ENCODE assay signal across 8 cellular contexts in the genomic region with DNA sequence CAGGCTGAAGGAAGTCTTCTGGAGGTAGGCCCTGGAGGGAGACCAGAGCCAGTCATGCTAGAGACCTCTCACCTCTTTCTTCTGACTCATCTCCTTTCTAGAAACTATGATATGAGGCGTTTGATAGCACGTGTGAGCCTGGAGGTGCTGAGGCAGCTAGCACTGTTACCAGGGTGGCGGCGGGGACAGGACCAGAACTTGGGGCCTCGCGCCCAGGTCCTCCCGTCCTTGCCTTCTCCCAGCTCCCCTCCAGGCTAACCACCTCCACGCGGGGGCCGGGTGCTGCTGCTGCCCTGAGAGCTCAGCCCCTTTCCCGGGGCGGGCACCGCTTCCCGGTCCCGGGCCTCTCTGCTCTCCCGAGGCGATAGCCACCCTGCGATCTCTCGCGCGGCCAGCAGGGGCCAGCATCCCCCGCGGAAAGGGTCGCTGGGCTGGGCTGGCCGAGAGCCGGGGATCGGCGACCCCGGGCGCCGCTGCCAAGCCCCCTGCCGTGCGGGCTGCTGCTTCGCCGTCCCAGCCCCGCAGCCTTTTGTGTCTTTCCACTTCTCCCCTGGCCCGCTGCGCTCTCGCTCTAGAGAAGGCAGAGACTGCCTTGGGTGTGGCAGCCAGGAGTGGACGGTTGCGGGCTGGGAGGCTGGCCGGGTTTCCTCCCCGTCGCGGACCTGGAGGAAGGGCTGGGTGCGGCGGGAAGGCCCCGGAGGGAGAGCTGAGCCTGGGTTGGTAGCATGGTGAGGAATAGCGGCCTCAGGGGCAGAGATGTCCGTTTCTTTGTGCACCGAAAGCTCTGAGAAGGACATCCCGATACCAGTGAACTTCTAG. TPM values are rescaled to one million over a fixed set of nuclear protein-coding genes. Genes with fewer than 3 reads are reported as not detected.
A peak's percentile ranks its signal among the peaks of the same experiment; 100 is the strongest.
DNase-seq lines count a peak whose midpoint lies in the region; ATAC-seq, FAIRE-seq and TF ChIP-seq lines count a peak whose summit lies in the region.

No MANE protein-coding gene starts in this region.

- peak; percentile 87 for TF ChIP-seq CTCF in CD4-positive, alpha-beta T cell (IDR thresholded peaks at IDR 0.05)
- peak; percentile 92 to 93 for TF ChIP-seq CTCF in endothelial cell of umbilical vein (IDR thresholded peaks at IDR 0.05; ENCODE audit: extremely low read depth in 1 of 2, insufficient read depth in 1 of 2, low read depth in 1 of 2, low read length in 2 of 2)

- BruUV-seq in endothelial cell of umbilical vein (replicated peaks; lab: Mats Ljungman, UMichigan) = no TSS peak

- dilution Hi-C loops in endothelial cell of umbilical vein (cut with MboI; ENCODE audit: extremely low pct_ligation_motif_present, low sequenced_read_pairs) = no loop called here

- intact Hi-C loops in CD4-positive, alpha-beta T cell (cut with DNase I, micrococcal nuclease) = loop anchor here (1.0 to 10.0 kb wide), 6 partner anchors 318 to 1405 kb away; no protein-coding TSS in a partner anchor
- intact Hi-C loops in endothelial cell of umbilical vein (cut with micrococcal nuclease) = loop anchor here (1.0 to 10.0 kb wide), 9 partner anchors 48 to 1030 kb away; no protein-coding TSS in a partner anchor

- H3K9me3 Mint-ChIP-seq in CD4-positive, alpha-beta T cell = no peaks in the 10 kb centered on the region

- H3K9ac ChIP-seq in endothelial cell of umbilical vein (replicated peaks; ENCODE audit: extremely low read depth, insufficient read depth, low read length) = peak overlapping the region; percentile 52

- H3K27ac Mint-ChIP-seq in CD4-positive, alpha-beta T cell = no peak overlapping the region

- peak; percentile 27 to 72 (median 53) for DNase-seq in CD4-positive, alpha-beta T cell
- DNase-seq in NOMO-1 (lab: John Stamatoyannopoulos, UW; ENCODE audit: unreplicated experiment in 2 of 2) (peak; percentile 44 to 56), activated T-cell treated with anti-CD3 and anti-CD28 coated beads for 1 hour (ENCODE audit: low read depth) (peak; percentile 48), endothelial cell of umbilical vein (ENCODE audit: low read depth, low spot score) (peak; percentile 69), middle frontal gyrus (ENCODE audit: extremely low spot score, low spot score) (peak; percentile 31)
- peak; percentile 45 to 57 for DNase-seq in stimulated activated CD8-positive, alpha-beta memory T cell treated with anti-CD3 and anti-CD28 coated beads, Interleukin-2, amount 100 ng/mL, for 48 hours (ENCODE audit: low read depth in 2 of 2)

- no peaks in the 10 kb centered on the region for H4K20me1 ChIP-seq in endothelial cell of umbilical vein (replicated peaks; ENCODE audit: control insufficient read depth, extremely low read depth, insufficient read depth, low read length)

- H3K9me3 ChIP-seq in CD4-positive, alpha-beta T cell (ENCODE audit: control insufficient read depth, low read length) = no peaks in the 10 kb centered on the region
- H3K9me3 ChIP-seq in endothelial cell of umbilical vein (replicated peaks; ENCODE audit: control insufficient read depth, insufficient read depth, low read length) = no peaks in the 10 kb centered on the region

- POLR2A ChIA-PET in CD4-positive, alpha-beta T cell (lab: Charles Lee) = interaction anchor here (1.6 kb wide), 1 partner anchor 318 kb away, joined by 4 read pairs; no protein-coding TSS in a partner anchor
- POLR2A ChIA-PET in endothelial cell of umbilical vein (lab: Charles Lee) = interaction anchor here (0.6 to 0.7 kb wide), 2 partner anchors 132 to 243 kb away, joined by 3 to 4 read pairs; no protein-coding TSS in a partner anchor

- H3K9me1 ChIP-seq in endothelial cell of umbilical vein (replicated peaks; ENCODE audit: control insufficient read depth, extremely low read depth, insufficient read depth, low read length) = no peaks in the 10 kb centered on the region

- H3K79me2 ChIP-seq in endothelial cell of umbilical vein (ENCODE audit: control insufficient read depth, insufficient read depth, low read length) = no peaks in the 10 kb centered on the region

- H3K4me1 Mint-ChIP-seq in CD4-positive, alpha-beta T cell (ENCODE audit: low read depth) = no peaks in the 10 kb centered on the region

- H3K27me3 ChIP-seq in CD4-positive, alpha-beta T cell (ENCODE audit: control insufficient read depth, insufficient read depth, low read length) = peaks cover 8% of the 10 kb centered on the region
- no peaks in the 10 kb centered on the region for H3K27me3 ChIP-seq in endothelial cell of umbilical vein (ENCODE audit: control insufficient read depth in 2 of 2, insufficient read depth in 2 of 2, low read length in 2 of 2)

- no peak for TF ChIP-seq POLR2A in endothelial cell of umbilical vein (IDR thresholded peaks at IDR 0.05; ENCODE audit: low read depth, low read length)

- H3K4me2 ChIP-seq in endothelial cell of umbilical vein (ENCODE audit: insufficient read depth, low read length) = peak overlapping the region; percentile 47

- H3K27ac ChIP-seq in CD4-positive, alpha-beta T cell (ENCODE audit: low read depth, low read length) = no peak overlapping the region
- no peak overlapping the region for H3K27ac ChIP-seq in endothelial cell of umbilical vein (ENCODE audit: insufficient read depth, low read depth, low read length)

- H3K36me3 Mint-ChIP-seq in CD4-positive, alpha-beta T cell (ENCODE audit: low read depth) = no peaks in the 10 kb centered on the region

- peaks cover 5% of the 10 kb centered on the region for H3K4me1 ChIP-seq in endothelial cell of umbilical vein (ENCODE audit: control insufficient read depth, extremely low read depth, insufficient read depth, low read length)

- CTCF ChIA-PET in CD4-positive, alpha-beta T cell (lab: Charles Lee) = interaction anchor here (0.6 to 2.1 kb wide), 4 partner anchors 164 to 483 kb away, joined by 3 to 18 read pairs (median 3); no protein-coding TSS in a partner anchor
- CTCF ChIA-PET in endothelial cell of umbilical vein (lab: Charles Lee) = interaction anchor here (0.6 to 9.0 kb wide), 68 partner anchors 9 to 1087 kb away, joined by 3 to 306 read pairs (median 4); partner anchors contain the start of genes EHBP1 and TMEM17

- H3K4me3 ChIP-seq in endothelial cell of umbilical vein (replicated peaks in 1 of 3; ENCODE audit: insufficient read depth in 1 of 3, low read depth in 1 of 3, low read length in 3 of 3) = peak overlapping the region; percentile 21 to 60 (median 45)

- peak; percentile 72 for FAIRE-seq in endothelial cell of umbilical vein (lab: Jason Lieb, UNC)

- H3K36me3 ChIP-seq in endothelial cell of umbilical vein (ENCODE audit: control insufficient read depth in 2 of 2, extremely low read depth in 1 of 2, insufficient read depth in 2 of 2, low read length in 2 of 2) = no peaks in the 10 kb centered on the region

- ATAC-seq in CD4-positive, alpha-beta T cell (ENCODE audit: poor library complexity) = peak; percentile 81
- peak; percentile 62 for ATAC-seq in GM19328 (IDR thresholded peaks at IDR 0.05; ENCODE audit: unreplicated experiment)
- peak; percentile 94 for ATAC-seq in HG03439 (IDR thresholded peaks at IDR 0.05; ENCODE audit: unreplicated experiment)

- H2AFZ ChIP-seq in endothelial cell of umbilical vein (ENCODE audit: low read depth, low read length) = peak overlapping the region; percentile 86

- peak overlapping the region; percentile 38 for H3K4me3 Mint-ChIP-seq in CD4-positive, alpha-beta T cell

- H3K27me3 Mint-ChIP-seq in CD4-positive, alpha-beta T cell = peaks cover 9% of the 10 kb centered on the region

TF ChIP-seq in endothelial cell of umbilical vein, 7 proteins besides CTCF, POLR2A, EP300 and RAD21:
- no peak for TF ChIP-seq EZH2 (IDR thresholded peaks at IDR 0.05; ENCODE audit: borderline replicate concordance, low read depth, low read length, severe bottlenecking)
- TF ChIP-seq FOS (IDR thresholded peaks at IDR 0.05; ENCODE audit: borderline replicate concordance, insufficient read depth, low read length) = no peak
- TF ChIP-seq GATA2 (IDR thresholded peaks at IDR 0.05; ENCODE audit: insufficient read depth, insufficient read length, low read depth, low read length) = no peak
- TF ChIP-seq MYC (IDR thresholded peaks at IDR 0.05; ENCODE audit: low read depth, low read length) = no peak
- peak; percentile 54 for TF ChIP-seq POLR2AphosphoS5 (IDR thresholded peaks at IDR 0.05; ENCODE audit: insufficient read depth, low read depth, low read length)

RNA-seq across cellular contexts. Expression of gene TMEM17, which starts 49.1 kb away (rescaled TPM):
- total RNA-seq in CD4-positive, alpha-beta T cell = not detected
- total RNA-seq in endothelial cell of umbilical vein = 0.91 and 1.2 TPM in 2 replicates
- 1.3 and 2.0 TPM in 2 replicates for polyA plus RNA-seq in endothelial cell of umbilical vein
- polyA plus RNA-seq in endothelial cell of umbilical vein (2011; cell fraction: cytosol; rRNA removed) = 1.3 and 1.7 TPM in 2 replicates
- polyA plus RNA-seq in endothelial cell of umbilical vein (2011; cell fraction: nucleus; rRNA removed) = 1.5 and 2.2 TPM in 2 replicates
- polyA plus RNA-seq in endothelial cell of umbilical vein (2012) = 1.4 and 1.8 TPM in 2 replicates
- polyA minus RNA-seq in endothelial cell of umbilical vein = 0.76 and 1.9 TPM in 2 replicates
- not detected for polyA minus RNA-seq in endothelial cell of umbilical vein (2011; cell fraction: cytosol; rRNA and poly(A)+ RNA removed)
- polyA minus RNA-seq in endothelial cell of umbilical vein (2011; cell fraction: nucleus; rRNA and poly(A)+ RNA removed) = 1.5 TPM in 2 replicates
